In the genomic region with DNA sequence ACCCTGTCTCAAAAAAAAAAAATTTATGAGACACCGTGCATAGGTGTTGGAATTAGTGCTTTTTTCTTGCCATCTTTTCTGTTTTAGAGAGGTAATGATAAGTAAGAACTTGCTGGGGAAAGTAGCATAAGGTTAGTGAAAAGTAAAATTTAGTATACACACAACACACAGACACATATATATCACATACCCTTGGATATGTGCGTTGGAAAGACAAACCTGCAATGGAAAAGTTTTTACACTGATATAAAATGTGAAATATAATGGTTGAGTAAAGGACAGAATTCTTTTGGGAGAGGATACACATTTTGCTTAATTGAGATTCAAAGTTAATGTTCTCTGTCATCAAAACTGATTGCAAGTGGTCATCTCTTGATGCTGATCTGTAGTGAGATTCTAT, we compare ENCODE assay signal across 1 cellular context.
TF ChIP-seq lines count a peak whose summit lies in the region.

No MANE protein-coding gene starts in this region.

TF ChIP-seq in neural cell, 6 proteins besides CTCF, POLR2A, EP300 and RAD21:
- TF ChIP-seq, protein P1, sequence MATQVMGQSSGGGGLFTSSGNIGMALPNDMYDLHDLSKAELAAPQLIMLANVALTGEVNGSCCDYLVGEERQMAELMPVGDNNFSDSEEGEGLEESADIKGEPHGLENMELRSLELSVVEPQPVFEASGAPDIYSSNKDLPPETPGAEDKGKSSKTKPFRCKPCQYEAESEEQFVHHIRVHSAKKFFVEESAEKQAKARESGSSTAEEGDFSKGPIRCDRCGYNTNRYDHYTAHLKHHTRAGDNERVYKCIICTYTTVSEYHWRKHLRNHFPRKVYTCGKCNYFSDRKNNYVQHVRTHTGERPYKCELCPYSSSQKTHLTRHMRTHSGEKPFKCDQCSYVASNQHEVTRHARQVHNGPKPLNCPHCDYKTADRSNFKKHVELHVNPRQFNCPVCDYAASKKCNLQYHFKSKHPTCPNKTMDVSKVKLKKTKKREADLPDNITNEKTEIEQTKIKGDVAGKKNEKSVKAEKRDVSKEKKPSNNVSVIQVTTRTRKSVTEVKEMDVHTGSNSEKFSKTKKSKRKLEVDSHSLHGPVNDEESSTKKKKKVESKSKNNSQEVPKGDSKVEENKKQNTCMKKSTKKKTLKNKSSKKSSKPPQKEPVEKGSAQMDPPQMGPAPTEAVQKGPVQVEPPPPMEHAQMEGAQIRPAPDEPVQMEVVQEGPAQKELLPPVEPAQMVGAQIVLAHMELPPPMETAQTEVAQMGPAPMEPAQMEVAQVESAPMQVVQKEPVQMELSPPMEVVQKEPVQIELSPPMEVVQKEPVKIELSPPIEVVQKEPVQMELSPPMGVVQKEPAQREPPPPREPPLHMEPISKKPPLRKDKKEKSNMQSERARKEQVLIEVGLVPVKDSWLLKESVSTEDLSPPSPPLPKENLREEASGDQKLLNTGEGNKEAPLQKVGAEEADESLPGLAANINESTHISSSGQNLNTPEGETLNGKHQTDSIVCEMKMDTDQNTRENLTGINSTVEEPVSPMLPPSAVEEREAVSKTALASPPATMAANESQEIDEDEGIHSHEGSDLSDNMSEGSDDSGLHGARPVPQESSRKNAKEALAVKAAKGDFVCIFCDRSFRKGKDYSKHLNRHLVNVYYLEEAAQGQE (IDR thresholded peaks at IDR 0.05; ENCODE audit: borderline replicate concordance), result no peak
- no peak for TF ChIP-seq EZH2 (IDR thresholded peaks at IDR 0.05; ENCODE audit: borderline replicate concordance, insufficient read depth, low read length, poor library complexity, severe bottlenecking)
TF ChIP-seq in neural cell: peak in this region for 0.
